10 cellular contexts compared by ENCODE assay signal in the genomic region with DNA sequence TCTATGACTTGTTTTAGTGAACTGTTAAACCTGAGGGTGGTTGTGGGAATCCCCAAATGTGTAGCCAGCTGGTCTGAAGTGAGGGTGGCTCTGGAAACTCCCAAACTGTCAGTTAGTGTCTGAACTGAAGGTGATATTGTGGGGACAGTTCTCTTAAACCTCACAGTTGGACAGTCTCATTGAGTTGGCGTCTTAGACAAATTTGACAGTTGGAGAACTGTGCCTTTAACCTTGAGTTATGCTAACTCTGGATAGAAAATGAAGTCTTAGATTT.
A peak's percentile ranks its signal among the peaks of the same experiment; 100 is the strongest.
DNase-seq lines count a peak whose midpoint lies in the region; ATAC-seq lines count a peak whose summit lies in the region.
"Had no signal": no experiment of that assay in that cellular context is flagged by ENCODE, and none has a peak within 500 bp of the region (broad histone marks: within the 10 kb centered on the region; RNA-seq: fewer than 3 reads in every experiment).

No MANE protein-coding gene starts in this region.

- no peaks in the 10 kb centered on the region for H3K4me1 Mint-ChIP-seq in activated T-cell treated with anti-CD3 and anti-CD28 coated beads, Interleukin-2, amount 50 U/mL, for 24 hours (ENCODE audit: low read depth)

- peak; percentile 97 for ATAC-seq in GM18517 (IDR thresholded peaks at IDR 0.05; ENCODE audit: unreplicated experiment)
- ATAC-seq in GM21447 (IDR thresholded peaks at IDR 0.05; ENCODE audit: unreplicated experiment) = peak; percentile 99
- peak; percentile 99 for ATAC-seq in HG03097 (IDR thresholded peaks at IDR 0.05; ENCODE audit: low FRiP score, unreplicated experiment)
- ATAC-seq: upper lobe of right lung had no signal

- peaks cover 5% of the 10 kb centered on the region for H3K9me3 Mint-ChIP-seq in activated T-cell treated with anti-CD3 and anti-CD28 coated beads, Interleukin-2, amount 50 U/mL, for 24 hours

- no peak overlapping the region for H3K4me3 Mint-ChIP-seq in activated T-cell treated with anti-CD3 and anti-CD28 coated beads, Interleukin-2, amount 50 U/mL, for 24 hours

- no peak overlapping the region for H3K27ac Mint-ChIP-seq in activated T-cell treated with anti-CD3 and anti-CD28 coated beads, Interleukin-2, amount 50 U/mL, for 24 hours

- DNase-seq in astrocyte of the hippocampus (ENCODE audit: low read depth, low spot score) (peak; percentile 23), SKM-1 treated with dmso at 0.1 percent for 144 hours (lab: John Stamatoyannopoulos, UW; ENCODE audit: unreplicated experiment) (no peak), SW480 (ENCODE audit: low spot score) (no peak), hypothalamus (lab: John Stamatoyannopoulos, UW) (no peak)
- DNase-seq in activated T-cell treated with anti-CD3 and anti-CD28 coated beads, Interleukin-2, amount 50 U/mL, for 24 hours = no peak
- DNase-seq: activated gamma-delta T cell treated with Interleukin-2 at 50 U/mL for 16 hours, upper lobe of right lung had no signal

- H3K36me3 Mint-ChIP-seq in activated T-cell treated with anti-CD3 and anti-CD28 coated beads, Interleukin-2, amount 50 U/mL, for 24 hours (ENCODE audit: low read depth) = no peaks in the 10 kb centered on the region

- peaks cover 11% of the 10 kb centered on the region for H3K27me3 Mint-ChIP-seq in activated T-cell treated with anti-CD3 and anti-CD28 coated beads, Interleukin-2, amount 50 U/mL, for 24 hours
